Comparison of ENCODE assay signal across 16 cellular contexts in genomic region chr2:173948198-173948597, GRCh38. TPM values are rescaled to one million over a fixed set of nuclear protein-coding genes. Genes with fewer than 3 reads are reported as not detected.
DNase-seq lines count a peak whose midpoint lies in the region; ATAC-seq and TF ChIP-seq lines count a peak whose summit lies in the region.
"Had no signal": no experiment of that assay in that cellular context is flagged by ENCODE, and none has a peak within 500 bp of the region (broad histone marks: within the 10 kb centered on the region; RNA-seq: fewer than 3 reads in every experiment).

No MANE protein-coding gene starts in this region.

- H4K91ac ChIP-seq in trophoblast cell (ENCODE audit: low read depth, low read length), result no peak overlapping the region

- intact Hi-C loops in natural killer cell (cut with micrococcal nuclease), result no loop called here

- no CpG with 5 or more reads among the region's 2 CpGs for WGBS in trophoblast cell (ENCODE audit: extremely low coverage, insufficient coverage, insufficient read length)

- H3K27me3 Mint-ChIP-seq in natural killer cell (ENCODE audit: low read depth in 2 of 2), result no peaks in the 10 kb centered on the region
- no peaks in the 10 kb centered on the region for H3K27me3 Mint-ChIP-seq in natural killer cell treated with Interleukin-12 subunit alpha and Interleukin-12 subunit beta and Interleukin-15 and Interleukin-18, amount 100 ng/mL, for 72 hours
- H3K27me3 Mint-ChIP-seq: CD8-positive, alpha-beta memory T cell had no signal

- H3K4me1 Mint-ChIP-seq in natural killer cell, result peaks cover 78 to 80% of the 10 kb centered on the region in 2 donors
- H3K4me1 Mint-ChIP-seq in natural killer cell treated with Interleukin-12 subunit alpha and Interleukin-12 subunit beta and Interleukin-15 and Interleukin-18, amount 100 ng/mL, for 72 hours (ENCODE audit: low read depth in 2 of 2), result peaks cover 50 to 77% of the 10 kb centered on the region in 2 donors

- no peak overlapping the region for H4K8ac ChIP-seq in trophoblast cell (ENCODE audit: low read depth, low read length)

- H2AK5ac ChIP-seq in trophoblast cell (ENCODE audit: low read length), result no peak overlapping the region

- H3K36me3 Mint-ChIP-seq in natural killer cell, result no peaks in the 10 kb centered on the region
- peaks cover 23% of the 10 kb centered on the region for H3K36me3 Mint-ChIP-seq in natural killer cell treated with Interleukin-12 subunit alpha and Interleukin-12 subunit beta and Interleukin-15 and Interleukin-18, amount 100 ng/mL, for 72 hours

- peak overlapping the region; percentile 46 for H3K4ac ChIP-seq in trophoblast cell (ENCODE audit: low read depth, low read length)

- TF ChIP-seq CTCF in natural killer cell (IDR thresholded peaks at IDR 0.05), result no peak
- TF ChIP-seq CTCF in epithelial cell of esophagus (IDR thresholded peaks at IDR 0.05; ENCODE audit: insufficient read depth, low read depth, low read length, missing control alignments), result no peak

- no peak overlapping the region for H3K9ac ChIP-seq in trophoblast cell (ENCODE audit: low read length)
- H3K9ac ChIP-seq: BLaER1 had no signal

- H3K4me1 ChIP-seq in trophoblast cell (ENCODE audit: control insufficient read depth in 1 of 2, insufficient read depth in 2 of 2, low read length in 2 of 2), result peaks cover 4 to 7% of the 10 kb centered on the region in 2 experiments

- no peak overlapping the region for H2BK5ac ChIP-seq in trophoblast cell (ENCODE audit: low read depth, low read length, poor library complexity)

- H3K23ac ChIP-seq in trophoblast cell (ENCODE audit: low read length), result no peak overlapping the region

- H3K18ac ChIP-seq in trophoblast cell (ENCODE audit: low read length), result no peak overlapping the region

- H3K79me1 ChIP-seq in trophoblast cell (ENCODE audit: low read length), result no peaks in the 10 kb centered on the region

- no peak overlapping the region for H3K4me3 Mint-ChIP-seq in natural killer cell
- no peak overlapping the region for H3K4me3 Mint-ChIP-seq in natural killer cell treated with Interleukin-12 subunit alpha and Interleukin-12 subunit beta and Interleukin-15 and Interleukin-18, amount 100 ng/mL, for 72 hours
- H3K4me3 Mint-ChIP-seq: CD14-positive monocyte had no signal

- no peak overlapping the region for H3K4me2 ChIP-seq in trophoblast cell (ENCODE audit: low read length)
- H3K4me2 ChIP-seq: A549, BLaER1 had no signal

- no peaks in the 10 kb centered on the region for H3K9me3 Mint-ChIP-seq in natural killer cell
- H3K9me3 Mint-ChIP-seq in natural killer cell treated with Interleukin-12 subunit alpha and Interleukin-12 subunit beta and Interleukin-15 and Interleukin-18, amount 100 ng/mL, for 72 hours, result no peaks in the 10 kb centered on the region
- H3K9me3 Mint-ChIP-seq: CD14-positive monocyte; CD8-positive, alpha-beta memory T cell had no signal

- DNase-seq in natural killer cell (no peak), epithelial cell of esophagus (ENCODE audit: low read depth) (peak; percentile 14), trophoblast cell (no peak), NCI-H1105 treated with DMSO at 0.1 percent for 48 hours (lab: John Stamatoyannopoulos, UW) (no peak), D341Med (ENCODE audit: low spot score) (no peak)
- DNase-seq in natural killer cell treated with Interleukin-12 subunit alpha and Interleukin-12 subunit beta and Interleukin-15 and Interleukin-18, amount 100 ng/mL, for 72 hours (ENCODE audit: low spot score), result no peak
- DNase-seq: CD8-positive, alpha-beta memory T cell; COR-L47; IMR-90 had no signal

- no peak overlapping the region for H4K12ac ChIP-seq in trophoblast cell (ENCODE audit: low read depth, low read length)

- H3K27me3 ChIP-seq in trophoblast cell (ENCODE audit: insufficient read depth, low read length), result no peaks in the 10 kb centered on the region
- H3K27me3 ChIP-seq: BLaER1 had no signal

- H3K36me3 ChIP-seq in trophoblast cell (ENCODE audit: control insufficient read depth in 1 of 2, insufficient read depth in 2 of 2, low read length in 2 of 2), result peaks cover 3 to 4% of the 10 kb centered on the region in 2 experiments

- H3K27ac Mint-ChIP-seq in natural killer cell, result peak overlapping the region; percentile 24 to 56
- no peak overlapping the region for H3K27ac Mint-ChIP-seq in natural killer cell treated with Interleukin-12 subunit alpha and Interleukin-12 subunit beta and Interleukin-15 and Interleukin-18, amount 100 ng/mL, for 72 hours

- peaks cover 11% of the 10 kb centered on the region for H3K79me2 ChIP-seq in trophoblast cell (ENCODE audit: control insufficient read depth, insufficient read depth, low read length, poor library complexity)

- no peak overlapping the region for H2AFZ ChIP-seq in trophoblast cell (ENCODE audit: insufficient read depth, low read length, poor library complexity)

- no peaks in the 10 kb centered on the region for H3K9me3 ChIP-seq in trophoblast cell (ENCODE audit: insufficient read depth, low read depth, low read length)
- H3K9me3 ChIP-seq: A549, HAP-1 had no signal

- no peak for ATAC-seq in natural killer cell
- ATAC-seq in natural killer cell treated with Interleukin-12 subunit alpha and Interleukin-12 subunit beta and Interleukin-15 and Interleukin-18, amount 100 ng/mL, for 72 hours, result no peak
- no peak for ATAC-seq in HG02678 (IDR thresholded peaks at IDR 0.05; ENCODE audit: unreplicated experiment)
- ATAC-seq: A549, K562 had no signal

- no peak overlapping the region for H3K4me3 ChIP-seq in epithelial cell of esophagus (ENCODE audit: low read length)
- H3K4me3 ChIP-seq in trophoblast cell (ENCODE audit: low read depth, low read length), result no peak overlapping the region
- H3K4me3 ChIP-seq: A549, BLaER1, HAP-1, K562 had no signal

- no peak overlapping the region for H3K14ac ChIP-seq in trophoblast cell (ENCODE audit: low read length)

- H3K27ac ChIP-seq in trophoblast cell (ENCODE audit: low read depth, low read length), result no peak overlapping the region
- H3K27ac ChIP-seq: 22Rv1, A549, BLaER1 had no signal

- no peak overlapping the region for H2BK12ac ChIP-seq in trophoblast cell (ENCODE audit: low read length)

- H2BK120ac ChIP-seq in trophoblast cell (ENCODE audit: insufficient read depth, low read length, poor library complexity), result no peak overlapping the region

RNA-seq across cellular contexts. Expression of gene SP3, which starts 17.0 kb away (rescaled TPM):
- total RNA-seq in natural killer cell, result 100 to 1,000 TPM; 179 to 200 (median 188) TPM
- total RNA-seq in natural killer cell treated with Interleukin-12 subunit alpha and Interleukin-12 subunit beta and Interleukin-15 and Interleukin-18, amount 100 ng/mL, for 72 hours, result 10 to 100 TPM; 89.5 to 99.5 TPM
- 65.0 and 66.3 TPM in 2 replicates for polyA plus RNA-seq in trophoblast cell (2013)

Comparison
In these comparisons a context has a peak if more than half of its experiments do, and no peak if none do; other contexts are left out.
1. H3K27ac Mint-ChIP-seq: peak in natural killer cell (2 of 2); none in natural killer cell treated with Interleukin-12 subunit alpha and Interleukin-12 subunit beta and Interleukin-15 and Interleukin-18, amount 100 ng/mL, for 72 hours (0 of 2).